Comparison of ENCODE assay signal across 23 cellular contexts in genomic region chr3:4758957-4759656, GRCh38.
DNase-seq lines count a peak whose midpoint lies in the region; ATAC-seq and TF ChIP-seq lines count a peak whose summit lies in the region.
"Had no signal": no experiment of that assay in that cellular context is flagged by ENCODE, and none has a peak within 500 bp of the region (broad histone marks: within the 10 kb centered on the region; RNA-seq: fewer than 3 reads in every experiment).

No MANE protein-coding gene starts in this region.

- peaks cover 3% of the 10 kb centered on the region for H3K9me3 Mint-ChIP-seq in activated CD8-positive, alpha-beta memory T cell treated with anti-CD3 and anti-CD28 coated beads, Interleukin-2, amount 10 ng/mL, durations not matched to agents 7 days and 5 days (ENCODE audit: low read depth)
- H3K9me3 Mint-ChIP-seq in dendritic cell treated with granulocyte-macrophage colony-stimulating factor and Interleukin-4, amounts not matched to agents 40 ng/mL and 50 ng/mL, for 4 days = no peaks in the 10 kb centered on the region

- WGBS in thyroid gland, 2 donors = 89 to 92% methylated on average over 8 of the region's 8 CpGs

- H3K4me3 Mint-ChIP-seq in activated CD8-positive, alpha-beta memory T cell treated with anti-CD3 and anti-CD28 coated beads, Interleukin-2, amount 10 ng/mL, durations not matched to agents 7 days and 5 days = no peak overlapping the region
- H3K4me3 Mint-ChIP-seq in dendritic cell treated with granulocyte-macrophage colony-stimulating factor and Interleukin-4, amounts not matched to agents 40 ng/mL and 50 ng/mL, for 4 days = no peak overlapping the region
- H3K4me3 Mint-ChIP-seq: activated naive CD4-positive, alpha-beta T cell treated with anti-CD3 and anti-CD28 coated beads, Interleukin-2, amount 10 ng/mL, durations not matched to agents 7 days and 5 days; CD4-positive, CD25-positive, alpha-beta regulatory T cell had no signal

- H3K27me3 Mint-ChIP-seq in activated CD8-positive, alpha-beta memory T cell treated with anti-CD3 and anti-CD28 coated beads, Interleukin-2, amount 10 ng/mL, durations not matched to agents 7 days and 5 days = no peaks in the 10 kb centered on the region
- H3K27me3 Mint-ChIP-seq in dendritic cell treated with granulocyte-macrophage colony-stimulating factor and Interleukin-4, amounts not matched to agents 40 ng/mL and 50 ng/mL, for 4 days = no peaks in the 10 kb centered on the region
- H3K27me3 Mint-ChIP-seq: activated naive CD4-positive, alpha-beta T cell treated with anti-CD3 and anti-CD28 coated beads, Interleukin-2, amount 10 ng/mL, durations not matched to agents 7 days and 5 days; CD4-positive, CD25-positive, alpha-beta regulatory T cell; IgD-negative memory B cell; naive thymus-derived CD4-positive, alpha-beta T cell; progenitor cell of endocrine pancreas had no signal

- TF ChIP-seq POLR2A in NB4 (IDR thresholded peaks at IDR 0.05; ENCODE audit: extremely low read depth, insufficient read length) (no peak), thyroid gland (IDR thresholded peaks at IDR 0.05) (no peak)

- CTCF ChIA-PET in activated CD8-positive, alpha-beta memory T cell treated with anti-CD3 and anti-CD28 coated beads, Interleukin-2, amount 10 ng/mL, durations not matched to agents 7 days and 5 days (lab: Charles Lee) = interaction anchor here (1.0 kb wide), 1 partner anchor 19 kb away, joined by 3 read pairs; no protein-coding TSS in a partner anchor

- H3K4me3 ChIP-seq in NB4 (ENCODE audit: low read depth, low read length) (no peak overlapping the region), thyroid gland (replicated peaks in 1 of 3) (no peak overlapping the region)
- H3K4me3 ChIP-seq: hepatocyte, upper lobe of left lung had no signal

- no peaks in the 10 kb centered on the region for H3K9me3 ChIP-seq in thyroid gland
- H3K9me3 ChIP-seq: upper lobe of left lung had no signal

- peaks cover 40% of the 10 kb centered on the region for H3K4me1 Mint-ChIP-seq in activated CD8-positive, alpha-beta memory T cell treated with anti-CD3 and anti-CD28 coated beads, Interleukin-2, amount 10 ng/mL, durations not matched to agents 7 days and 5 days
- peaks cover 56% of the 10 kb centered on the region for H3K4me1 Mint-ChIP-seq in dendritic cell treated with granulocyte-macrophage colony-stimulating factor and Interleukin-4, amounts not matched to agents 40 ng/mL and 50 ng/mL, for 4 days (ENCODE audit: low read depth)

- peaks cover 19 to 63% of the 10 kb centered on the region in 2 donors for H3K4me1 ChIP-seq in thyroid gland

- peaks cover 77% of the 10 kb centered on the region for H3K36me3 Mint-ChIP-seq in activated CD8-positive, alpha-beta memory T cell treated with anti-CD3 and anti-CD28 coated beads, Interleukin-2, amount 10 ng/mL, durations not matched to agents 7 days and 5 days
- H3K36me3 Mint-ChIP-seq in dendritic cell treated with granulocyte-macrophage colony-stimulating factor and Interleukin-4, amounts not matched to agents 40 ng/mL and 50 ng/mL, for 4 days (ENCODE audit: low read depth) = peaks cover 15% of the 10 kb centered on the region

- H3K27ac Mint-ChIP-seq in activated CD8-positive, alpha-beta memory T cell treated with anti-CD3 and anti-CD28 coated beads, Interleukin-2, amount 10 ng/mL, durations not matched to agents 7 days and 5 days = peak overlapping the region; percentile 62
- peak overlapping the region; percentile 58 for H3K27ac Mint-ChIP-seq in dendritic cell treated with granulocyte-macrophage colony-stimulating factor and Interleukin-4, amounts not matched to agents 40 ng/mL and 50 ng/mL, for 4 days
- H3K27ac Mint-ChIP-seq: activated naive CD4-positive, alpha-beta T cell treated with anti-CD3 and anti-CD28 coated beads, Interleukin-2, amount 10 ng/mL, durations not matched to agents 7 days and 5 days; progenitor cell of endocrine pancreas had no signal

- intact Hi-C loops in dendritic cell treated with granulocyte-macrophage colony-stimulating factor and Interleukin-4, amounts not matched to agents 40 ng/mL and 50 ng/mL, for 4 days (cut with micrococcal nuclease) = no loop called here
- intact Hi-C loops in thyroid gland (cut with DNase I) = no loop called here

- H3K36me3 ChIP-seq in thyroid gland = no peaks in the 10 kb centered on the region
- H3K36me3 ChIP-seq: upper lobe of left lung had no signal

- TF ChIP-seq CTCF in NB4 (IDR thresholded peaks at IDR 0.05; ENCODE audit: low read depth, low read length) (no peak), thyroid gland (IDR thresholded peaks at IDR 0.05) (no peak)

- peak overlapping the region in 2 of 3 donors; percentile 27 to 62 for H3K27ac ChIP-seq in thyroid gland

- no peaks in the 10 kb centered on the region for H3K27me3 ChIP-seq in thyroid gland
- H3K27me3 ChIP-seq: hepatocyte, upper lobe of left lung had no signal

- no peak for DNase-seq in activated CD8-positive, alpha-beta memory T cell treated with anti-CD3 and anti-CD28 coated beads, Interleukin-2, amount 10 ng/mL, durations not matched to agents 7 days and 5 days
- DNase-seq in activated CD8-positive, alpha-beta memory T cell treated with anti-CD3 and anti-CD28 coated beads, Interleukin-2, amount 50 U/mL, for 4 hours = no peak
- DNase-seq in NB4 (ENCODE audit: low read depth) (peak; percentile 56), thyroid gland (no peak)
- no peak for DNase-seq in NK-92 treated with Interleukin-12 subunit alpha and Interleukin-12 subunit beta, amount 100 ng/mL, for 24 hours (lab: John Stamatoyannopoulos, UW)
- no peak for DNase-seq in activated CD4-positive, alpha-beta T cell treated with anti-CD3 and anti-CD28 coated beads for 48 hours
- DNase-seq: activated CD4-positive, alpha-beta T cell treated with anti-CD3 and anti-CD28 coated beads for 1 hour; activated CD8-positive, alpha-beta memory T cell treated with anti-CD3 and anti-CD28 coated beads, Interleukin-2, amount 50 U/mL, for 48 hours; activated naive CD4-positive, alpha-beta T cell treated with anti-CD3 and anti-CD28 coated beads, Interleukin-2, amount 10 ng/mL, durations not matched to agents 7 days and 5 days; CD4-positive, CD25-positive, alpha-beta regulatory T cell; DMS79; naive thymus-derived CD4-positive, alpha-beta T cell; NCI-H1048; NCI-H2029 treated with DMSO at 0.1 percent for 48 hours; NCI-H510A; SHP77; stimulated activated CD4-positive, alpha-beta T cell treated with anti-CD3 and anti-CD28 coated beads, Interleukin-12 subunit alpha, Interleukin-12 subunit beta, amount 100 ng/mL, for 4 hours; upper lobe of left lung had no signal

- ATAC-seq in activated CD8-positive, alpha-beta memory T cell treated with anti-CD3 and anti-CD28 coated beads, Interleukin-2, amount 10 ng/mL, durations not matched to agents 7 days and 5 days = no peak
- ATAC-seq in HG03097 (IDR thresholded peaks at IDR 0.05; ENCODE audit: low FRiP score, unreplicated experiment) = no peak
- ATAC-seq: naive thymus-derived CD4-positive, alpha-beta T cell had no signal
